ENCODE assay signal across 15 cellular contexts in the genomic region with DNA sequence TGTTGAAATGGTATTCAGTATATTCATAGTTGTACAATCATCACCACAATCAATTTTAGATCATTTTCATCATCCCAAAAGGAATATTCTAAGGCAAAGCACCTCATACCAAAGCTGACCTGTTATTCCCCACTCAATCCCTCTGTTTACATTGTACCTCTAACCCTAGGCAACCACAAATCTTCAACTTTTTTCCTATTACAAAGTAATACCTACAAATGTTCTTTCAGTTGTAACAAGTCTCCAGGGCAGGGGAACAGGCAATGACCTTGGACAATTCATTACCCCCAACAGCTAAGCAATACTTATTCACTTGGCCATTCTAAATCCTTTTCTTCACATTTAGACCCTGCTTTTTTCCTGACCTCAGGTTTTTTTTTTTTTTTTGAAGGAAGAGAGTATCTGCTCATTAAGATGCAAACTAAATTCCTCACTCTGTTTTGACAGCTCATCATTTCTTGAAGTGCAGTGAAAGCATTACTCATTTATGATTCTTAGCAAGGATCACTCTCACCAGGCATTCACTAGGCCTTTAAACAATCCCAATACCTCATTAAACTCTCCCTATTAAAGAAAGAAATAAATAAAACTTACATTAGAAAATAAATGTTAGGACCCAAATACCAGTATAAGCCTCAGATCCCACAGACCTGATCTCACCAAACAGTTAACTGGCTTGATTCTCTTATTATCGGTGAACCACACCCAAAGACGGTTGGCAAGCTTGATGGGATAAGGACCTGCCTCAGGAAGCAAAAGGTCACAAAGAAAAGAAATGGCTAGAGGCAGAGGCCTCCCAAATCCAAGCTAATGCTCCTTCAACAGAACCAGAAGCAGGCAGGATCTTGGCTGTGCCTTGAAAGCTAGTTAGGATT. TPM values are rescaled to one million over a fixed set of nuclear protein-coding genes. Genes with fewer than 3 reads are reported as not detected.
A peak's percentile ranks its signal among the peaks of the same experiment; 100 is the strongest.
DNase-seq lines count a peak whose midpoint lies in the region; ATAC-seq and TF ChIP-seq lines count a peak whose summit lies in the region.
"Had no signal": no experiment of that assay in that cellular context is flagged by ENCODE, and none has a peak within 500 bp of the region (broad histone marks: within the 10 kb centered on the region; RNA-seq: fewer than 3 reads in every experiment).

No MANE protein-coding gene starts in this region.

- peaks cover 63% of the 10 kb centered on the region for H4K20me1 ChIP-seq in GM23338 (replicated peaks; ENCODE audit: insufficient read depth)
- H4K20me1 ChIP-seq in osteoblast (ENCODE audit: insufficient read depth, low read length): peaks cover 24% of the 10 kb centered on the region

- WGBS in trophoblast cell (ENCODE audit: extremely low coverage, insufficient coverage, insufficient read length): no CpG with 5 or more reads among the region's 2 CpGs

- H3K36me3 ChIP-seq in GM23338 (ENCODE audit: insufficient read depth) (peaks cover 17% of the 10 kb centered on the region), osteoblast (ENCODE audit: insufficient read depth, low read length) (peaks cover 7% of the 10 kb centered on the region), trophoblast cell (ENCODE audit: control insufficient read depth in 1 of 2, insufficient read depth in 2 of 2, low read length in 2 of 2) (no peaks in the 10 kb centered on the region)

- H3K4me3 Mint-ChIP-seq in GM23338: no peak overlapping the region

- H4K8ac ChIP-seq in trophoblast cell (ENCODE audit: low read depth, low read length): no peak overlapping the region

- no peak overlapping the region for H2AK5ac ChIP-seq in trophoblast cell (ENCODE audit: low read length)

- H3K4me3 ChIP-seq in GM23338 (no peak overlapping the region), choroid plexus epithelial cell (ENCODE audit: low read depth, low read length) (no peak overlapping the region), osteoblast (ENCODE audit: insufficient read depth, low read length) (no peak overlapping the region), trophoblast cell (ENCODE audit: low read depth, low read length) (no peak overlapping the region)

- no peak overlapping the region for H4K91ac ChIP-seq in trophoblast cell (ENCODE audit: low read depth, low read length)

- H3K4me2 ChIP-seq in GM23338 (no peak overlapping the region), osteoblast (ENCODE audit: insufficient read depth, low read length) (no peak overlapping the region), trophoblast cell (ENCODE audit: low read length) (no peak overlapping the region)

- H2AFZ ChIP-seq in GM23338 (no peak overlapping the region), osteoblast (ENCODE audit: low read length) (no peak overlapping the region), trophoblast cell (ENCODE audit: insufficient read depth, low read length, poor library complexity) (no peak overlapping the region)

- H3F3A ChIP-seq in GM23338 (replicated peaks; ENCODE audit: low read depth): no peaks in the 10 kb centered on the region

- no peak overlapping the region for H2BK12ac ChIP-seq in trophoblast cell (ENCODE audit: low read length)

- H3K4me1 Mint-ChIP-seq in GM23338: peaks cover 36% of the 10 kb centered on the region

- no peaks in the 10 kb centered on the region for H3K9me2 ChIP-seq in GM23338 (ENCODE audit: insufficient read depth)

- no peak overlapping the region for H3K4ac ChIP-seq in trophoblast cell (ENCODE audit: low read depth, low read length)

- peaks cover 100% of the 10 kb centered on the region for H3K79me2 ChIP-seq in GM23338 (replicated peaks; ENCODE audit: insufficient read depth)
- peaks cover 78% of the 10 kb centered on the region for H3K79me2 ChIP-seq in osteoblast (ENCODE audit: insufficient read depth, low read length)
- H3K79me2 ChIP-seq in trophoblast cell (ENCODE audit: control insufficient read depth, insufficient read depth, low read length, poor library complexity): no peaks in the 10 kb centered on the region

- no peak overlapping the region for H3K18ac ChIP-seq in trophoblast cell (ENCODE audit: low read length)

- no peak for ATAC-seq in GM23338
- ATAC-seq in GM21717 (IDR thresholded peaks at IDR 0.05; ENCODE audit: unreplicated experiment): no peak

- 0 out of 2 replicates have a peak overlapping the region, but pooled peaks have one; percentile 59 for H3K27ac ChIP-seq in GM23338 (ENCODE audit: low read depth)
- H3K27ac ChIP-seq in osteoblast (ENCODE audit: low read depth, low read length): no peak overlapping the region
- H3K27ac ChIP-seq in trophoblast cell (ENCODE audit: low read depth, low read length): no peak overlapping the region

- H3K14ac ChIP-seq in trophoblast cell (ENCODE audit: low read length): no peak overlapping the region

- no peaks in the 10 kb centered on the region for H3K79me1 ChIP-seq in trophoblast cell (ENCODE audit: low read length)

- no peak overlapping the region for H3K23ac ChIP-seq in trophoblast cell (ENCODE audit: low read length)

- H3K4me1 ChIP-seq in GM23338 (ENCODE audit: insufficient read depth): peaks cover 28% of the 10 kb centered on the region
- peaks cover 13% of the 10 kb centered on the region for H3K4me1 ChIP-seq in osteoblast (ENCODE audit: insufficient read depth, low read length)
- H3K4me1 ChIP-seq in trophoblast cell (ENCODE audit: control insufficient read depth in 1 of 2, insufficient read depth in 2 of 2, low read length in 2 of 2): peaks cover 0 to 4% of the 10 kb centered on the region in 2 experiments

- H3K27me3 Mint-ChIP-seq in GM23338 (ENCODE audit: insufficient read depth, low read depth, poor library complexity): no peaks in the 10 kb centered on the region

- no peak for DNase-seq in GM23338 (ENCODE audit: low spot score)
- peak; percentile 6 for DNase-seq in NCI-H526 treated with DMSO at 0.1 percent for 48 hours (lab: John Stamatoyannopoulos, UW)
- peak; percentile 36 for DNase-seq in choroid plexus epithelial cell (ENCODE audit: low read depth)
- DNase-seq in osteoblast (ENCODE audit: insufficient read length, low spot score, missing footprints): peak; percentile 19
- no peak for DNase-seq in trophoblast cell
- no peak for DNase-seq in NCI-H524 treated with DMSO at 0.1 percent for 48 hours (lab: John Stamatoyannopoulos, UW)
- DNase-seq in activated gamma-delta T cell treated with Interleukin-2 at 50 U/mL for 16 hours: no peak
- DNase-seq: activated CD8-positive, alpha-beta memory T cell treated with anti-CD3 and anti-CD28 coated beads for 24 hours; aorta; DMS 273 treated with DMSO at 0.1 percent for 48 hours; KG1; mesendoderm; NCI-H2081 treated with DMSO at 0.1 percent for 48 hours; retina had no signal

- peaks cover 41% of the 10 kb centered on the region for H3K36me3 Mint-ChIP-seq in GM23338 (ENCODE audit: low read depth)

- H3K27me3 ChIP-seq in GM23338 (ENCODE audit: insufficient read depth) (no peaks in the 10 kb centered on the region), osteoblast (ENCODE audit: insufficient read depth, low read length) (no peaks in the 10 kb centered on the region), trophoblast cell (ENCODE audit: insufficient read depth, low read length) (no peaks in the 10 kb centered on the region)

- H3K9me3 ChIP-seq in osteoblast (ENCODE audit: low read depth, low read length): no peaks in the 10 kb centered on the region
- H3K9me3 ChIP-seq in trophoblast cell (ENCODE audit: insufficient read depth, low read depth, low read length): no peaks in the 10 kb centered on the region

- no peak overlapping the region for H2BK120ac ChIP-seq in trophoblast cell (ENCODE audit: insufficient read depth, low read length, poor library complexity)

- no peak for TF ChIP-seq CTCF in GM23338 (conservative IDR thresholded peaks at IDR 0.05; ENCODE audit: low read depth in 2 of 2)
- no peak for TF ChIP-seq CTCF in choroid plexus epithelial cell (conservative IDR thresholded peaks at IDR 0.05; ENCODE audit: low read depth, low read length)
- no peak for TF ChIP-seq CTCF in osteoblast (IDR thresholded peaks at IDR 0.05; ENCODE audit: extremely low read depth, low read depth, low read length)

- H2BK5ac ChIP-seq in trophoblast cell (ENCODE audit: low read depth, low read length, poor library complexity): no peak overlapping the region

- peak overlapping the region; percentile 8; the same call in 1 of the 2 replicates for H3K27ac Mint-ChIP-seq in GM23338

- H3K9me3 Mint-ChIP-seq in GM23338: no peaks in the 10 kb centered on the region

- no peak overlapping the region for H4K12ac ChIP-seq in trophoblast cell (ENCODE audit: low read depth, low read length)

- H3K9ac ChIP-seq in trophoblast cell (ENCODE audit: low read length): no peak overlapping the region

TF ChIP-seq in GM23338, 12 proteins besides CTCF, POLR2A, EP300 and RAD21:
- no peak for TF ChIP-seq EZH2 (IDR thresholded peaks at IDR 0.05; ENCODE audit: low read depth, unreplicated experiment)
- no peak for TF ChIP-seq STAT1 (IDR thresholded peaks at IDR 0.05; ENCODE audit: unreplicated experiment)
- TF ChIP-seq NANOG (IDR thresholded peaks at IDR 0.05; ENCODE audit: borderline replicate concordance): no peak
- TF ChIP-seq JUNB (IDR thresholded peaks at IDR 0.05; ENCODE audit: unreplicated experiment): no peak
- TF ChIP-seq CREB1 (CRISPR knock-in tag; IDR thresholded peaks at IDR 0.05; ENCODE audit: low read depth): no peak
- TF ChIP-seq ETS1 (IDR thresholded peaks at IDR 0.05): no peak
- no peak for TF ChIP-seq EZH2phosphoT487 (IDR thresholded peaks at IDR 0.05; ENCODE audit: unreplicated experiment)

RNA-seq across cellular contexts. Expression of gene MTMR12, which starts 15.3 kb away (rescaled TPM):
- 47.4 and 51.6 TPM in 2 replicates for total RNA-seq in GM23338 (2014; rRNA removed; shearing (Covaris generic))
- 17.7 and 18.3 TPM in 2 replicates for polyA plus RNA-seq in GM23338 (2016; fragmentation: Nextera tagmentation; extraction: Ambion mirVana)
- total RNA-seq in osteoblast: 17.7 and 20.6 TPM in 2 replicates
- polyA plus RNA-seq in trophoblast cell (2013): 14.5 TPM in 2 replicates

Comparison
In these comparisons a context has a peak if more than half of its experiments do, and no peak if none do; other contexts are left out.
1. DNase-seq: peak in NCI-H526 treated with DMSO at 0.1 percent for 48 hours (single experiment), choroid plexus epithelial cell (single experiment) and osteoblast (single experiment); none in GM23338 (single experiment), trophoblast cell (0 of 2), NCI-H524 treated with DMSO at 0.1 percent for 48 hours (single experiment) and activated gamma-delta T cell treated with Interleukin-2 at 50 U/mL for 16 hours (single experiment).